ENCODE assay signal across 8 cellular contexts in genomic region chr10:118259288-118259906, GRCh38.
A peak's percentile ranks its signal among the peaks of the same experiment; 100 is the strongest.
DNase-seq lines count a peak whose midpoint lies in the region; ATAC-seq, FAIRE-seq and TF ChIP-seq lines count a peak whose summit lies in the region.

No MANE protein-coding gene starts in this region.

- H3K14ac ChIP-seq in mesenchymal stem cell (ENCODE audit: low read length in 2 of 2): no peak overlapping the region

- peak; percentile 17 for TF ChIP-seq CTCF in CD4-positive, alpha-beta T cell (IDR thresholded peaks at IDR 0.05)
- TF ChIP-seq CTCF in astrocyte (IDR thresholded peaks at IDR 0.05; ENCODE audit: insufficient read depth, low read depth, low read length): peak; percentile 29

- H3K9ac ChIP-seq in GM23248: no peak overlapping the region
- H3K9ac ChIP-seq in astrocyte (ENCODE audit: low read length): no peak overlapping the region
- H3K9ac ChIP-seq in mesenchymal stem cell (ENCODE audit: low read length): no peak overlapping the region

- POLR2A ChIA-PET in CD4-positive, alpha-beta T cell (lab: Charles Lee): no interaction called here

- H2BK12ac ChIP-seq in mesenchymal stem cell (ENCODE audit: low read length in 2 of 2): no peak overlapping the region

- no peaks in the 10 kb centered on the region for H3K36me3 Mint-ChIP-seq in CD4-positive, alpha-beta T cell (ENCODE audit: low read depth)
- no peaks in the 10 kb centered on the region for H3K36me3 Mint-ChIP-seq in astrocyte (ENCODE audit: low read depth, unreplicated experiment)

- H3K4me1 Mint-ChIP-seq in CD4-positive, alpha-beta T cell (ENCODE audit: low read depth): no peaks in the 10 kb centered on the region
- H3K4me1 Mint-ChIP-seq in astrocyte (ENCODE audit: low read depth, unreplicated experiment): peaks cover 2% of the 10 kb centered on the region

- no peaks in the 10 kb centered on the region for H3K9me2 ChIP-seq in GM23248 (ENCODE audit: insufficient read depth)

- no peak overlapping the region for H3K23ac ChIP-seq in mesenchymal stem cell (ENCODE audit: low read length in 2 of 2)

- peak in 2 of 10 experiments; percentile 4 to 11 for DNase-seq in CD4-positive, alpha-beta T cell
- peak; percentile 72 for DNase-seq in GM23248
- peak; percentile 20 for DNase-seq in NCI-H1436 treated with DMSO at 0.1 percent for 48 hours (lab: John Stamatoyannopoulos, UW)
- no peak for DNase-seq in astrocyte (ENCODE audit: low read depth)
- peak; percentile 13 for DNase-seq in mesenchymal stem cell
- no peak for DNase-seq in frontal cortex (ENCODE audit: low spot score in 2 of 2)
- DNase-seq in NCI-H524 treated with DMSO at 0.1 percent for 48 hours (lab: John Stamatoyannopoulos, UW): no peak
- DNase-seq in NCI-H187 treated with DMSO at 0.1 percent for 48 hours (lab: John Stamatoyannopoulos, UW): no peak

- H2BK15ac ChIP-seq in mesenchymal stem cell (ENCODE audit: low read depth, poor library complexity, severe bottlenecking): no peak overlapping the region

- H3K18ac ChIP-seq in mesenchymal stem cell (ENCODE audit: low read depth in 1 of 2, low read length in 2 of 2): no peak overlapping the region

- no peaks in the 10 kb centered on the region for H3K9me3 Mint-ChIP-seq in CD4-positive, alpha-beta T cell
- H3K9me3 Mint-ChIP-seq in astrocyte (ENCODE audit: unreplicated experiment): no peaks in the 10 kb centered on the region

- WGBS in GM23248 (ENCODE audit: low coverage in 1 of 2, low lambda C conversion rate in 2 of 2, missing lambda C conversion rate in 2 of 2), 2 experiments: 28 to 30% methylated on average over 4 of the region's 4 CpGs
- WGBS in mesenchymal stem cell: 35% methylated on average over 2 of the region's 4 CpGs

- H3K79me2 ChIP-seq in GM23248 (ENCODE audit: insufficient read depth) (no peaks in the 10 kb centered on the region), astrocyte (ENCODE audit: insufficient read depth, low read length) (no peaks in the 10 kb centered on the region)

- no peak overlapping the region for H2BK120ac ChIP-seq in mesenchymal stem cell (ENCODE audit: low read depth, low read length)

- no peak overlapping the region for H2BK5ac ChIP-seq in mesenchymal stem cell (ENCODE audit: low read depth, low read length, poor library complexity, severe bottlenecking)

- in situ Hi-C loops in GM23248 (cut with MboI): loop anchor here (25.0 kb wide), 1 partner anchor 1047 kb away; no protein-coding TSS in a partner anchor

- no peak overlapping the region for H4K91ac ChIP-seq in mesenchymal stem cell (ENCODE audit: low read length)

- no peak overlapping the region for H3K27ac Mint-ChIP-seq in CD4-positive, alpha-beta T cell
- no peak overlapping the region for H3K27ac Mint-ChIP-seq in astrocyte (ENCODE audit: unreplicated experiment)

- H3F3A ChIP-seq in GM23248 (ENCODE audit: insufficient read depth): no peaks in the 10 kb centered on the region

- H3K27me3 ChIP-seq in CD4-positive, alpha-beta T cell (ENCODE audit: control insufficient read depth, insufficient read depth, low read length): peaks cover 19% of the 10 kb centered on the region
- H3K27me3 ChIP-seq in GM23248 (replicated peaks; ENCODE audit: insufficient read depth) (peaks cover 12% of the 10 kb centered on the region; the same call in 1 of the 2 replicates), astrocyte (ENCODE audit: insufficient read depth, low read length) (no peaks in the 10 kb centered on the region), mesenchymal stem cell (ENCODE audit: control insufficient read depth in 1 of 2, insufficient read depth in 1 of 2, low read length in 2 of 2) (peaks cover 6 to 20% of the 10 kb centered on the region in 2 experiments)

- intact Hi-C loops in CD4-positive, alpha-beta T cell (cut with DNase I, micrococcal nuclease): no loop called here

- no peak overlapping the region for H3K4me3 Mint-ChIP-seq in CD4-positive, alpha-beta T cell
- H3K4me3 Mint-ChIP-seq in astrocyte (ENCODE audit: unreplicated experiment): no peak overlapping the region

- H3K27ac ChIP-seq in CD4-positive, alpha-beta T cell (ENCODE audit: low read depth, low read length): no peak overlapping the region
- no peak overlapping the region for H3K27ac ChIP-seq in GM23248
- no peak overlapping the region for H3K27ac ChIP-seq in astrocyte (ENCODE audit: low read depth, low read length)
- H3K27ac ChIP-seq in mesenchymal stem cell (ENCODE audit: low read length, poor library complexity, severe bottlenecking): no peak overlapping the region

- no peak overlapping the region for H2AFZ ChIP-seq in GM23248
- no peak overlapping the region for H2AFZ ChIP-seq in astrocyte (ENCODE audit: low read depth, low read length)
- no peak overlapping the region for H2AFZ ChIP-seq in mesenchymal stem cell (ENCODE audit: low read depth, low read length)

- no peak overlapping the region for H2AK5ac ChIP-seq in mesenchymal stem cell (ENCODE audit: low read length, severe bottlenecking)

- H3K4me1 ChIP-seq in GM23248 (ENCODE audit: insufficient read depth) (no peaks in the 10 kb centered on the region), astrocyte (ENCODE audit: insufficient read depth, low read length) (no peaks in the 10 kb centered on the region), mesenchymal stem cell (ENCODE audit: control insufficient read depth, insufficient read depth, low read depth, low read length) (no peaks in the 10 kb centered on the region)

- H4K20me1 ChIP-seq in GM23248 (ENCODE audit: insufficient read depth) (no peaks in the 10 kb centered on the region), astrocyte (ENCODE audit: insufficient read depth, low read length) (no peaks in the 10 kb centered on the region)

- ATAC-seq in CD4-positive, alpha-beta T cell (ENCODE audit: poor library complexity): no peak

- FAIRE-seq in astrocyte (lab: Jason Lieb, UNC) (peak; percentile 29), frontal cortex (lab: Jason Lieb, UNC) (no peak)

- CTCF ChIA-PET in CD4-positive, alpha-beta T cell (lab: Charles Lee): no interaction called here

- H3K4ac ChIP-seq in mesenchymal stem cell (ENCODE audit: low read depth in 1 of 2, low read length in 2 of 2): no peak overlapping the region

- H3K79me1 ChIP-seq in mesenchymal stem cell (replicated peaks; ENCODE audit: low read length, poor library complexity, severe bottlenecking): no peaks in the 10 kb centered on the region

- H3K36me3 ChIP-seq in GM23248 (ENCODE audit: low read depth) (no peaks in the 10 kb centered on the region), astrocyte (ENCODE audit: insufficient read depth, low read length) (no peaks in the 10 kb centered on the region), mesenchymal stem cell (ENCODE audit: control insufficient read depth in 1 of 2, insufficient read depth in 2 of 2, low read depth in 1 of 2, low read length in 2 of 2) (no peaks in the 10 kb centered on the region)

- no peak overlapping the region for H4K8ac ChIP-seq in mesenchymal stem cell (ENCODE audit: low read length)

- no peak overlapping the region for H3K4me3 ChIP-seq in GM23248
- H3K4me3 ChIP-seq in astrocyte (ENCODE audit: insufficient read depth, low read depth, low read length): no peak overlapping the region
- no peak overlapping the region for H3K4me3 ChIP-seq in mesenchymal stem cell (ENCODE audit: insufficient read depth in 1 of 2, low read depth in 1 of 2, low read length in 2 of 2)

- H3K4me2 ChIP-seq in GM23248 (ENCODE audit: unreplicated experiment): no peak overlapping the region
- H3K4me2 ChIP-seq in astrocyte (ENCODE audit: low read length): no peak overlapping the region
- no peak overlapping the region for H3K4me2 ChIP-seq in mesenchymal stem cell (ENCODE audit: low read length, poor library complexity, severe bottlenecking)

- H3K9me3 ChIP-seq in CD4-positive, alpha-beta T cell (ENCODE audit: control insufficient read depth, low read length): no peaks in the 10 kb centered on the region
- H3K9me3 ChIP-seq in GM23248 (ENCODE audit: low read depth): no peaks in the 10 kb centered on the region
- H3K9me3 ChIP-seq in astrocyte (ENCODE audit: insufficient read depth, low read depth, low read length): no peaks in the 10 kb centered on the region
- no peaks in the 10 kb centered on the region for H3K9me3 ChIP-seq in mesenchymal stem cell (ENCODE audit: control insufficient read depth, low read length)

- peaks cover 80% of the 10 kb centered on the region for H3K27me3 Mint-ChIP-seq in CD4-positive, alpha-beta T cell
- H3K27me3 Mint-ChIP-seq in astrocyte (ENCODE audit: low read depth, unreplicated experiment): peaks cover 28% of the 10 kb centered on the region

Comparison
In these comparisons a context has a peak if more than half of its experiments do, and no peak if none do; other contexts are left out.
1. DNase-seq: peak in GM23248 (single experiment), NCI-H1436 treated with DMSO at 0.1 percent for 48 hours (single experiment) and mesenchymal stem cell (single experiment); none in astrocyte (single experiment), frontal cortex (0 of 2), NCI-H524 treated with DMSO at 0.1 percent for 48 hours (single experiment) and NCI-H187 treated with DMSO at 0.1 percent for 48 hours (single experiment).